ENCODE assay signal across 10 cellular contexts in genomic region chr3:50323614-50324199, GRCh38. TPM values are rescaled to one million over a fixed set of nuclear protein-coding genes. Genes with fewer than 3 reads are reported as not detected.
DNase-seq lines count a peak whose midpoint lies in the region; ATAC-seq and TF ChIP-seq lines count a peak whose summit lies in the region.
"Had no signal": no experiment of that assay in that cellular context is flagged by ENCODE, and none has a peak within 500 bp of the region (broad histone marks: within the 10 kb centered on the region; RNA-seq: fewer than 3 reads in every experiment).

No MANE protein-coding gene starts in this region.

- intact Hi-C loops in dendritic cell treated with granulocyte-macrophage colony-stimulating factor and Interleukin-4, amounts not matched to agents 40 ng/mL and 50 ng/mL, for 4 days (cut with micrococcal nuclease) = loop anchor here (1.0 kb wide), 1 partner anchor 49 kb away; no protein-coding TSS in a partner anchor

- H3K4me1 Mint-ChIP-seq in dendritic cell treated with granulocyte-macrophage colony-stimulating factor and Interleukin-4, amounts not matched to agents 40 ng/mL and 50 ng/mL, for 4 days (ENCODE audit: low read depth) = peaks cover 75% of the 10 kb centered on the region

- peaks cover 4 to 50% (median 23%) of the 10 kb centered on the region in 4 donors for H3K4me1 ChIP-seq in Peyer's patch

- H3K27ac ChIP-seq in Peyer's patch (peak overlapping the region; percentile 52 to 95 (median 90)), temporal lobe (ENCODE audit: low read depth, low read length) (peak overlapping the region; percentile 85)

- no peaks in the 10 kb centered on the region for H3K9me3 Mint-ChIP-seq in dendritic cell treated with granulocyte-macrophage colony-stimulating factor and Interleukin-4, amounts not matched to agents 40 ng/mL and 50 ng/mL, for 4 days
- H3K9me3 Mint-ChIP-seq: naive B cell had no signal

- TF ChIP-seq CTCF in Peyer's patch (IDR thresholded peaks at IDR 0.05) = peak in 1 of 6 experiments; percentile 8

- H3K36me3 ChIP-seq in Peyer's patch = peaks cover 0 to 16% (median 0%) of the 10 kb centered on the region in 3 donors

- peak overlapping the region; percentile 97 for H3K27ac Mint-ChIP-seq in dendritic cell treated with granulocyte-macrophage colony-stimulating factor and Interleukin-4, amounts not matched to agents 40 ng/mL and 50 ng/mL, for 4 days

- H3K27me3 Mint-ChIP-seq in dendritic cell treated with granulocyte-macrophage colony-stimulating factor and Interleukin-4, amounts not matched to agents 40 ng/mL and 50 ng/mL, for 4 days = no peaks in the 10 kb centered on the region
- H3K27me3 Mint-ChIP-seq: naive B cell had no signal

- DNase-seq in Peyer's patch = peak in 1 of 3 donors; percentile 51
- peak; percentile 94 to 97 for DNase-seq in lung microvascular endothelial cell (ENCODE audit: low read depth in 2 of 2)
- DNase-seq in mesenteric fat pad (ENCODE audit: low spot score) = no peak
- DNase-seq: NCI-H2081 treated with DMSO at 0.1 percent for 48 hours, SIG-M5 had no signal

- H3K27me3 ChIP-seq in Peyer's patch = no peaks in the 10 kb centered on the region

- no peak overlapping the region for H3K4me3 ChIP-seq in Peyer's patch

- H3K4me3 Mint-ChIP-seq in dendritic cell treated with granulocyte-macrophage colony-stimulating factor and Interleukin-4, amounts not matched to agents 40 ng/mL and 50 ng/mL, for 4 days = no peak overlapping the region

- no peaks in the 10 kb centered on the region for H3K9me3 ChIP-seq in Peyer's patch

- no peak for TF ChIP-seq POLR2A in Peyer's patch (IDR thresholded peaks at IDR 0.05)

- ATAC-seq in GM19455 (IDR thresholded peaks at IDR 0.05; ENCODE audit: unreplicated experiment) (no peak), GM21515 (IDR thresholded peaks at IDR 0.05; ENCODE audit: unreplicated experiment) (no peak)

- peaks cover 47% of the 10 kb centered on the region for H3K36me3 Mint-ChIP-seq in dendritic cell treated with granulocyte-macrophage colony-stimulating factor and Interleukin-4, amounts not matched to agents 40 ng/mL and 50 ng/mL, for 4 days (ENCODE audit: low read depth)
- H3K36me3 Mint-ChIP-seq: naive B cell had no signal

RNA-seq across cellular contexts. Expression of gene HYAL2, which starts 1.2 kb away (rescaled TPM):
- 10 to 100 TPM; 18.2 to 63.1 (median 39.9) TPM for total RNA-seq in Peyer's patch
- total RNA-seq in lung microvascular endothelial cell = 404 and 600 TPM in 2 replicates
- 24.3 TPM for total RNA-seq in temporal lobe
- total RNA-seq in mesenteric fat pad = 118 TPM

RNA-seq across cellular contexts. Expression of gene TUSC2, which starts 4.3 kb away (rescaled TPM):
- total RNA-seq in Peyer's patch (10 to 100 TPM in 3 of 4 donors, 1 to 10 TPM in 1; 5.8 to 19.8 (median 17.5) TPM), lung microvascular endothelial cell (21.4 and 22.8 TPM in 2 replicates), temporal lobe (16.5 TPM), mesenteric fat pad (27.4 TPM)

RNA-seq across cellular contexts. Expression of gene RASSF1, which starts 16.9 kb away (rescaled TPM):
- total RNA-seq in Peyer's patch = 10 to 100 TPM; 27.6 to 80.0 (median 29.4) TPM
- 12.0 and 20.6 TPM in 2 replicates for total RNA-seq in lung microvascular endothelial cell
- 10.1 TPM for total RNA-seq in temporal lobe
- total RNA-seq in mesenteric fat pad = 45.3 TPM

RNA-seq across cellular contexts. Expression of gene HYAL1, which starts 20.3 kb away (rescaled TPM):
- total RNA-seq in Peyer's patch = 1 to 10 TPM; 1.2 to 5.1 (median 4.6) TPM
- 3.1 and 5.8 TPM in 2 replicates for total RNA-seq in lung microvascular endothelial cell
- total RNA-seq in temporal lobe = 0.49 TPM
- total RNA-seq in mesenteric fat pad = 11.2 TPM

RNA-seq across cellular contexts. Expression of gene ZMYND10, which starts 21.8 kb away (rescaled TPM):
- total RNA-seq in Peyer's patch (under 1 TPM in 2 of 4 donors, not detected in 2; 0.27 to 0.38 TPM), lung microvascular endothelial cell (0.20 and 0.22 TPM in 2 replicates), temporal lobe (5.9 TPM), mesenteric fat pad (0.71 TPM)
